Comparison of ENCODE assay signal across 17 cellular contexts in genomic region chr4:113945906-113946305, GRCh38. TPM values are rescaled to one million over a fixed set of nuclear protein-coding genes. Genes with fewer than 3 reads are reported as not detected.
DNase-seq lines count a peak whose midpoint lies in the region; ATAC-seq and TF ChIP-seq lines count a peak whose summit lies in the region.
"Had no signal": no experiment of that assay in that cellular context is flagged by ENCODE, and none has a peak within 500 bp of the region (broad histone marks: within the 10 kb centered on the region; RNA-seq: fewer than 3 reads in every experiment).

No MANE protein-coding gene starts in this region.

- H3K27me3 Mint-ChIP-seq in endothelial cell (ENCODE audit: unreplicated experiment) = no peaks in the 10 kb centered on the region

- DNase-seq in AG04449 (ENCODE audit: low read depth, low spot score) (no peak), HCEC 1CT (peak; percentile 31), amniotic epithelial cell (ENCODE audit: low read depth) (peak; percentile 25), hepatic stellate cell (ENCODE audit: low spot score) (peak; percentile 5), anterior cingulate cortex (lab: John Stamatoyannopoulos, UW) (no peak), endothelial cell (ENCODE audit: low spot score) (no peak), G401 (ENCODE audit: low spot score) (no peak)
- DNase-seq: activated CD8-positive, alpha-beta memory T cell treated with anti-CD3 and anti-CD28 coated beads for 24 hours; body of pancreas; Calu3; GF-D8; NCI-H1694 had no signal

- CTCF ChIA-PET in AG04449 (lab: Yijun Ruan, JAX) = no interaction called here

- in situ Hi-C loops in G401 (cut with HindIII; ENCODE audit: low sequenced_read_pairs) = no loop called here

- H3K9me3 Mint-ChIP-seq in endothelial cell (ENCODE audit: unreplicated experiment) = no peaks in the 10 kb centered on the region
- H3K9me3 Mint-ChIP-seq: activated T-helper 2 cell treated with anti-CD3 and anti-CD28 coated beads, Interferon-gamma antibody, Interleukin-2, Interleukin-4, amounts not matched to agents 10 μg/mL and 5 μg/mL and 100 μg/mL, durations not matched to agents 14 hours and 24 hours and 36 hours had no signal

- no peak overlapping the region for H3K27ac Mint-ChIP-seq in endothelial cell (ENCODE audit: unreplicated experiment)
- H3K27ac Mint-ChIP-seq: activated T-helper 2 cell treated with anti-CD3 and anti-CD28 coated beads, Interferon-gamma antibody, Interleukin-2, Interleukin-4, amounts not matched to agents 10 μg/mL and 5 μg/mL and 100 μg/mL, durations not matched to agents 14 hours and 24 hours and 36 hours had no signal

- no peaks in the 10 kb centered on the region for H3K36me3 Mint-ChIP-seq in endothelial cell (ENCODE audit: low read depth, unreplicated experiment)

- POLR2A ChIA-PET in AG04449 (lab: Yijun Ruan, JAX) = no interaction called here

- H3K4me3 Mint-ChIP-seq in endothelial cell (ENCODE audit: unreplicated experiment) = no peak overlapping the region

- H3K4me1 Mint-ChIP-seq in endothelial cell (ENCODE audit: unreplicated experiment) = peaks cover 4% of the 10 kb centered on the region

- ATAC-seq in GM21825 (IDR thresholded peaks at IDR 0.05; ENCODE audit: unreplicated experiment) = no peak
- ATAC-seq: body of pancreas had no signal

- TF ChIP-seq CTCF in AG04449 (IDR thresholded peaks at IDR 0.05; ENCODE audit: insufficient read depth, low read length, missing control alignments) (no peak), endothelial cell (IDR thresholded peaks at IDR 0.05; ENCODE audit: unreplicated experiment) (no peak)

- peak overlapping the region; percentile 16; the same call in 1 of the 2 replicates for H3K4me3 ChIP-seq in AG04449 (ENCODE audit: low read depth, low read length)
- H3K4me3 ChIP-seq: body of pancreas, prostate gland, SK-N-MC, vagina had no signal

RNA-seq across cellular contexts. Expression of gene ARSJ, which starts 33.5 kb away (rescaled TPM):
- 11.2 TPM for total RNA-seq in endothelial cell (ENCODE audit: unreplicated experiment)
- not detected in 2 replicates for total RNA-seq in G401 (2014; rRNA removed; shearing (Covaris generic))
- total RNA-seq: activated T-helper 2 cell treated with anti-CD3 and anti-CD28 coated beads, Interferon-gamma antibody, Interleukin-2, Interleukin-4, amounts not matched to agents 10 μg/mL and 5 μg/mL and 100 μg/mL, durations not matched to agents 14 hours and 24 hours and 36 hours had no signal

Comparison
In these comparisons a context has a peak if more than half of its experiments do, and no peak if none do; other contexts are left out.
1. DNase-seq: peak in HCEC 1CT (single experiment), amniotic epithelial cell (single experiment) and hepatic stellate cell (single experiment); none in AG04449 (single experiment), anterior cingulate cortex (0 of 58), endothelial cell (single experiment) and G401 (single experiment).
2. RNA of gene ARSJ, which starts 33.5 kb away (total RNA-seq): 11.2 TPM in endothelial cell (single experiment); not detected in G401; every median in the first group is over 10 times any median in the second.